17 cellular contexts compared by ENCODE assay signal in the genomic region with DNA sequence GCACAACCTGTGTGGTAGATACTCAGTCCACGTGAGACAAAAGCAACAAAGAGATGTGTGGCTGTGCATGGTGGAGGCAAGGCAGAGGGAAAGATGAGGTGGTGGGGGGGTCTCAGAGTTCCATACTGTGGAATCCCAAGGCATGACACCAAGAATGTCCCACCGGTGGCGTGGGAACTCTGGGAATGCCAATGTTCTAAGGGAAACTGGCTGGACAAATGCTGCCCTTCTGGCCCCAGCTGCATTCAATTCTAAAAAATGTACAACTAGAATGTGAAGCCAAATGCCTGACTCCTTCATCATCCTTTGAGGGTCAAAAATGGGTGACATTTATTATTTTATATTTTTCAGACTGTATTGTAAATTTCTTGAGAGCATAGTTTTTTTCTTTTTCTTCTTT. TPM values are rescaled to one million over a fixed set of nuclear protein-coding genes. Genes with fewer than 3 reads are reported as not detected.
DNase-seq lines count a peak whose midpoint lies in the region; TF ChIP-seq lines count a peak whose summit lies in the region.
"Had no signal": no experiment of that assay in that cellular context is flagged by ENCODE, and none has a peak within 500 bp of the region (broad histone marks: within the 10 kb centered on the region; RNA-seq: fewer than 3 reads in every experiment).

No MANE protein-coding gene starts in this region.

- no peak for TF ChIP-seq EP300 in SK-N-SH (IDR thresholded peaks at IDR 0.05; ENCODE audit: borderline replicate concordance in 1 of 2, low read depth in 1 of 2, low read length in 1 of 2)

- H3K9me2 ChIP-seq in SK-N-SH = no peaks in the 10 kb centered on the region

- intact Hi-C loops in posterior vena cava (cut with DNase I) = no loop called here

- no peak overlapping the region for H3K9ac ChIP-seq in SK-N-SH

- TF ChIP-seq CTCF in SK-N-SH (IDR thresholded peaks at IDR 0.05) (no peak), choroid plexus epithelial cell (conservative IDR thresholded peaks at IDR 0.05; ENCODE audit: low read depth, low read length) (no peak)

- no peak overlapping the region for H3K4me2 ChIP-seq in SK-N-SH

- no peaks in the 10 kb centered on the region for H4K20me1 ChIP-seq in SK-N-SH (ENCODE audit: insufficient read depth)

- TF ChIP-seq RAD21 in SK-N-SH (IDR thresholded peaks at IDR 0.05; ENCODE audit: low read length) = no peak

- H3K79me2 ChIP-seq in SK-N-SH (ENCODE audit: insufficient read depth) = no peaks in the 10 kb centered on the region

- 89% methylated on average over 3 of the region's 3 CpGs for WGBS in SK-N-SH (ENCODE audit: low lambda C conversion rate)

- no peaks in the 10 kb centered on the region for H3K9me3 ChIP-seq in SK-N-SH
- H3K9me3 ChIP-seq: BE2C, SJCRH30 had no signal

- H3K4me1 ChIP-seq in SK-N-SH (ENCODE audit: control insufficient read depth in 1 of 2, insufficient read depth in 2 of 2, low read depth in 1 of 2, low read length in 1 of 2) = peaks cover 5 to 43% of the 10 kb centered on the region in 2 experiments; a peak in 2 of 4 replicates
- H3K4me1 ChIP-seq: SJCRH30 had no signal

- H3K4me3 ChIP-seq in SK-N-SH (ENCODE audit: low read depth in 2 of 2, low read length in 1 of 2) (no peak overlapping the region), choroid plexus epithelial cell (ENCODE audit: low read depth, low read length) (no peak overlapping the region)
- H3K4me3 ChIP-seq: SJCRH30 had no signal

- no peak overlapping the region for H2AFZ ChIP-seq in SK-N-SH (ENCODE audit: low read depth)

- no peaks in the 10 kb centered on the region for H3F3A ChIP-seq in SK-N-SH (replicated peaks; ENCODE audit: insufficient read depth)

- DNase-seq in SK-N-SH (no peak), choroid plexus epithelial cell (ENCODE audit: low read depth) (peak; percentile 62), substantia nigra (lab: John Stamatoyannopoulos, UW) (no peak), NCI-H2081 treated with DMSO at 0.1 percent for 48 hours (lab: John Stamatoyannopoulos, UW) (no peak), posterior vena cava (ENCODE audit: low spot score) (no peak), NCI-H1694 treated with DMSO at 0.1 percent for 48 hours (lab: John Stamatoyannopoulos, UW) (no peak)
- DNase-seq: BE2C; CD4-positive, alpha-beta memory T cell; DND-41; NCI-H1417 treated with DMSO at 0.1 percent for 48 hours; NCI-H2227 treated with DMSO at 0.1 percent for 48 hours; NCI-H526 treated with DMSO at 0.1 percent for 48 hours; SJCRH30 had no signal

- H3K36me3 ChIP-seq in SK-N-SH (replicated peaks in 1 of 2; ENCODE audit: control insufficient read depth in 1 of 2, insufficient read depth in 2 of 2, low read length in 1 of 2) = no peaks in the 10 kb centered on the region
- H3K36me3 ChIP-seq: BE2C, SJCRH30 had no signal

- POLR2A ChIA-PET in SK-N-SH (lab: Yijun Ruan, JAX) = interaction anchor here (0.7 kb wide), 1 partner anchor 106 kb away, joined by 5 read pairs; no protein-coding TSS in a partner anchor

- H3K27ac ChIP-seq in SK-N-SH (ENCODE audit: low read depth in 2 of 2, low read length in 1 of 2) (peak overlapping the region; percentile 43 to 93; a peak in 2 of 4 replicates), layer of hippocampus (ENCODE audit: low read depth, low read length) (peak overlapping the region; percentile 93), substantia nigra (ENCODE audit: low read depth, low read length, poor library complexity, severe bottlenecking) (peak overlapping the region; percentile 92)
- H3K27ac ChIP-seq: SJCRH30 had no signal

- CTCF ChIA-PET in SK-N-SH (lab: Yijun Ruan, JAX) = no interaction called here

- H3K27me3 ChIP-seq in SK-N-SH (ENCODE audit: insufficient read depth) (no peaks in the 10 kb centered on the region), layer of hippocampus (ENCODE audit: control insufficient read depth, insufficient read depth, low read length) (no peaks in the 10 kb centered on the region)
- H3K27me3 ChIP-seq: BE2C, SJCRH30 had no signal

TF ChIP-seq in SK-N-SH, 30 proteins besides CTCF, POLR2A, EP300 and RAD21 (continues in another document):
- no peak for TF ChIP-seq MEF2A (IDR thresholded peaks at IDR 0.05; ENCODE audit: borderline replicate concordance, low read depth)
- no peak for TF ChIP-seq FOSL2 (IDR thresholded peaks at IDR 0.05; ENCODE audit: borderline replicate concordance, low read depth)
- no peak for TF ChIP-seq ELF1 (IDR thresholded peaks at IDR 0.05)
- no peak for TF ChIP-seq TCF12 (IDR thresholded peaks at IDR 0.05)
- TF ChIP-seq, protein P1, sequence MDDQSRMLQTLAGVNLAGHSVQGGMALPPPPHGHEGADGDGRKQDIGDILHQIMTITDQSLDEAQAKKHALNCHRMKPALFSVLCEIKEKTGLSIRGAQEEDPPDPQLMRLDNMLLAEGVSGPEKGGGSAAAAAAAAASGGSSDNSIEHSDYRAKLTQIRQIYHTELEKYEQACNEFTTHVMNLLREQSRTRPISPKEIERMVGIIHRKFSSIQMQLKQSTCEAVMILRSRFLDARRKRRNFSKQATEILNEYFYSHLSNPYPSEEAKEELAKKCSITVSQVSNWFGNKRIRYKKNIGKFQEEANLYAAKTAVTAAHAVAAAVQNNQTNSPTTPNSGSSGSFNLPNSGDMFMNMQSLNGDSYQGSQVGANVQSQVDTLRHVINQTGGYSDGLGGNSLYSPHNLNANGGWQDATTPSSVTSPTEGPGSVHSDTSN (IDR thresholded peaks at IDR 0.05) = no peak
- TF ChIP-seq MXI1 (IDR thresholded peaks at IDR 0.05; ENCODE audit: low read depth, low read length) = no peak
- no peak for TF ChIP-seq NFIC (IDR thresholded peaks at IDR 0.05; ENCODE audit: borderline replicate concordance)
- TF ChIP-seq TEAD4 (IDR thresholded peaks at IDR 0.05; ENCODE audit: borderline replicate concordance, insufficient read depth) = no peak
- TF ChIP-seq, protein P2, sequence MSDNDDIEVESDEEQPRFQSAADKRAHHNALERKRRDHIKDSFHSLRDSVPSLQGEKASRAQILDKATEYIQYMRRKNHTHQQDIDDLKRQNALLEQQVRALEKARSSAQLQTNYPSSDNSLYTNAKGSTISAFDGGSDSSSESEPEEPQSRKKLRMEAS (IDR thresholded peaks at IDR 0.05; ENCODE audit: low read depth) = no peak
- TF ChIP-seq FOXM1 (IDR thresholded peaks at IDR 0.05; ENCODE audit: low read depth) = no peak
- TF ChIP-seq, protein P3, sequence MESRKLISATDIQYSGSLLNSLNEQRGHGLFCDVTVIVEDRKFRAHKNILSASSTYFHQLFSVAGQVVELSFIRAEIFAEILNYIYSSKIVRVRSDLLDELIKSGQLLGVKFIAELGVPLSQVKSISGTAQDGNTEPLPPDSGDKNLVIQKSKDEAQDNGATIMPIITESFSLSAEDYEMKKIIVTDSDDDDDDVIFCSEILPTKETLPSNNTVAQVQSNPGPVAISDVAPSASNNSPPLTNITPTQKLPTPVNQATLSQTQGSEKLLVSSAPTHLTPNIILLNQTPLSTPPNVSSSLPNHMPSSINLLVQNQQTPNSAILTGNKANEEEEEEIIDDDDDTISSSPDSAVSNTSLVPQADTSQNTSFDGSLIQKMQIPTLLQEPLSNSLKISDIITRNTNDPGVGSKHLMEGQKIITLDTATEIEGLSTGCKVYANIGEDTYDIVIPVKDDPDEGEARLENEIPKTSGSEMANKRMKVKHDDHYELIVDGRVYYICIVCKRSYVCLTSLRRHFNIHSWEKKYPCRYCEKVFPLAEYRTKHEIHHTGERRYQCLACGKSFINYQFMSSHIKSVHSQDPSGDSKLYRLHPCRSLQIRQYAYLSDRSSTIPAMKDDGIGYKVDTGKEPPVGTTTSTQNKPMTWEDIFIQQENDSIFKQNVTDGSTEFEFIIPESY (IDR thresholded peaks at IDR 0.05; ENCODE audit: borderline replicate concordance, low read depth) = no peak
- no peak for TF ChIP-seq TAF1 (IDR thresholded peaks at IDR 0.05; ENCODE audit: borderline replicate concordance, low read depth, low read length)
- no peak for TF ChIP-seq GABPA (IDR thresholded peaks at IDR 0.05; ENCODE audit: low read depth)
- TF ChIP-seq RXRA (IDR thresholded peaks at IDR 0.05; ENCODE audit: borderline replicate concordance, low read depth) = no peak
- TF ChIP-seq YY1 (IDR thresholded peaks at IDR 0.05; ENCODE audit: low read depth) = no peak
- TF ChIP-seq, protein P4, sequence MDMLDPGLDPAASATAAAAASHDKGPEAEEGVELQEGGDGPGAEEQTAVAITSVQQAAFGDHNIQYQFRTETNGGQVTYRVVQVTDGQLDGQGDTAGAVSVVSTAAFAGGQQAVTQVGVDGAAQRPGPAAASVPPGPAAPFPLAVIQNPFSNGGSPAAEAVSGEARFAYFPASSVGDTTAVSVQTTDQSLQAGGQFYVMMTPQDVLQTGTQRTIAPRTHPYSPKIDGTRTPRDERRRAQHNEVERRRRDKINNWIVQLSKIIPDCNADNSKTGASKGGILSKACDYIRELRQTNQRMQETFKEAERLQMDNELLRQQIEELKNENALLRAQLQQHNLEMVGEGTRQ (IDR thresholded peaks at IDR 0.05; ENCODE audit: borderline replicate concordance, low read depth, low read length) = no peak
- no peak for TF ChIP-seq RCOR1 (IDR thresholded peaks at IDR 0.05; ENCODE audit: low read length)
- TF ChIP-seq CHD2 (IDR thresholded peaks at IDR 0.05; ENCODE audit: low read length, partially characterized antibody) = no peak

RNA-seq across cellular contexts. Expression of a gene that starts 58.2 kb away (rescaled TPM):
- not detected in 2 replicates for polyA plus RNA-seq in SK-N-SH (2012; rRNA removed)
- not detected in 2 replicates for polyA plus RNA-seq in SK-N-SH (2012; cell fraction: cytosol; rRNA removed)
- not detected in 2 replicates for polyA plus RNA-seq in SK-N-SH (2012; cell fraction: nucleus; rRNA removed)
- total RNA-seq in posterior vena cava = not detected
- total RNA-seq: CD4-positive, alpha-beta memory T cell; LHCN-M2; OCI-LY7; RPMI7951; SJCRH30 had no signal
- polyA plus RNA-seq: CD4-positive, alpha-beta memory T cell had no signal
